Comparison of ENCODE assay signal across 1 cellular context in genomic region chr20:48478370-48478769, GRCh38.
A peak's percentile ranks its signal among the peaks of the same experiment; 100 is the strongest.
TF ChIP-seq lines count a peak whose summit lies in the region.

No MANE protein-coding gene starts in this region.

TF ChIP-seq in GM12878, 131 proteins besides CTCF, POLR2A, EP300 and RAD21 (continued from another document and continues in another):
- TF ChIP-seq TCF3 (IDR thresholded peaks at IDR 0.05; ENCODE audit: borderline replicate concordance, insufficient read depth, low read depth, low read length) (no peak), POLR2AphosphoS5 (IDR thresholded peaks at IDR 0.05; ENCODE audit: low read length) (no peak), NR2C1 (IDR thresholded peaks at IDR 0.05) (no peak), CBX5 (IDR thresholded peaks at IDR 0.05; ENCODE audit: low read depth) (no peak), YBX1 (IDR thresholded peaks at IDR 0.05) (no peak), IKZF2 (IDR thresholded peaks at IDR 0.05) (peak in 1 of 2 experiments; percentile 17; a peak in 1 of 4 replicates), YY1 (IDR thresholded peaks at IDR 0.05; ENCODE audit: low read depth, low read length) (0 out of 2 replicates have a peak, but pooled peaks have one; percentile 33), USF2 (IDR thresholded peaks at IDR 0.05; ENCODE audit: borderline replicate concordance, low read depth, low read length) (no peak), NFIC (IDR thresholded peaks at IDR 0.05; ENCODE audit: low read depth, low read length) (peak; percentile 90), RAD51 (IDR thresholded peaks at IDR 0.05) (no peak), BHLHE40 (IDR thresholded peaks at IDR 0.05; ENCODE audit: borderline replicate concordance in 1 of 2, low read depth in 2 of 2, low read length in 1 of 2) (no peak), REST (IDR thresholded peaks at IDR 0.05; ENCODE audit: low read depth, low read length) (no peak), ELK1 (IDR thresholded peaks at IDR 0.05; ENCODE audit: low read depth, low read length) (no peak), SUPT20H (IDR thresholded peaks at IDR 0.05; ENCODE audit: borderline replicate concordance, control insufficient read depth, low read depth, low read length) (no peak), BCLAF1 (IDR thresholded peaks at IDR 0.05) (no peak), ZNF687 (IDR thresholded peaks at IDR 0.05) (no peak), EED (IDR thresholded peaks at IDR 0.05; ENCODE audit: low read depth) (peak; percentile 91), CBX3 (IDR thresholded peaks at IDR 0.05; ENCODE audit: borderline replicate concordance, low read depth) (no peak), RELB (IDR thresholded peaks at IDR 0.05; ENCODE audit: low read depth) (no peak), ZZZ3 (IDR thresholded peaks at IDR 0.05; ENCODE audit: control insufficient read depth, insufficient read length, low read depth) (no peak), CHD1 (IDR thresholded peaks at IDR 0.05; ENCODE audit: low read depth, low read length) (no peak), NRF1 (conservative IDR thresholded peaks at IDR 0.05; ENCODE audit: low read depth, low read length) (no peak), CEBPB (IDR thresholded peaks at IDR 0.05; ENCODE audit: borderline replicate concordance in 1 of 2, low read depth in 2 of 2, low read length in 2 of 2) (no peak), MLLT1 (IDR thresholded peaks at IDR 0.05) (no peak), RBBP5 (conservative IDR thresholded peaks at IDR 0.05) (no peak), ZNF207 (IDR thresholded peaks at IDR 0.05; ENCODE audit: borderline replicate concordance) (no peak), IKZF1 (conservative IDR thresholded peaks at IDR 0.05) (no peak), ZNF384 (IDR thresholded peaks at IDR 0.05; ENCODE audit: borderline replicate concordance, low read depth, low read length) (no peak), MTA3 (IDR thresholded peaks at IDR 0.05; ENCODE audit: borderline replicate concordance, low read length) (no peak), RELA (IDR thresholded peaks at IDR 0.05; ENCODE audit: borderline replicate concordance, partially characterized antibody) (no peak), TCF7 (IDR thresholded peaks at IDR 0.05; ENCODE audit: borderline replicate concordance) (no peak), NR2F1 (conservative IDR thresholded peaks at IDR 0.05) (no peak), SP1 (IDR thresholded peaks at IDR 0.05; ENCODE audit: low read depth, low read length) (no peak), SRF (IDR thresholded peaks at IDR 0.05; ENCODE audit: low read depth in 2 of 2, low read length in 2 of 2) (peak in 1 of 2 experiments; percentile 83; a peak in 2 of 4 replicates), JUND (IDR thresholded peaks at IDR 0.05; ENCODE audit: low read depth, low read length) (no peak), HDAC6 (IDR thresholded peaks at IDR 0.05; ENCODE audit: unreplicated experiment) (no peak), IRF4 (IDR thresholded peaks at IDR 0.05; ENCODE audit: low read depth, low read length) (peak; percentile 93), NFXL1 (IDR thresholded peaks at IDR 0.05; ENCODE audit: borderline replicate concordance) (no peak), JUNB (IDR thresholded peaks at IDR 0.05) (peak; percentile 98), MXI1 (IDR thresholded peaks at IDR 0.05; ENCODE audit: low read depth, low read length) (no peak), ZNF24 (IDR thresholded peaks at IDR 0.05) (no peak), MTA2 (IDR thresholded peaks at IDR 0.05; ENCODE audit: low read depth) (no peak), ZBTB40 (IDR thresholded peaks at IDR 0.05; ENCODE audit: borderline replicate concordance) (no peak)
